ENCODE assay signal across 8 cellular contexts in the genomic region with DNA sequence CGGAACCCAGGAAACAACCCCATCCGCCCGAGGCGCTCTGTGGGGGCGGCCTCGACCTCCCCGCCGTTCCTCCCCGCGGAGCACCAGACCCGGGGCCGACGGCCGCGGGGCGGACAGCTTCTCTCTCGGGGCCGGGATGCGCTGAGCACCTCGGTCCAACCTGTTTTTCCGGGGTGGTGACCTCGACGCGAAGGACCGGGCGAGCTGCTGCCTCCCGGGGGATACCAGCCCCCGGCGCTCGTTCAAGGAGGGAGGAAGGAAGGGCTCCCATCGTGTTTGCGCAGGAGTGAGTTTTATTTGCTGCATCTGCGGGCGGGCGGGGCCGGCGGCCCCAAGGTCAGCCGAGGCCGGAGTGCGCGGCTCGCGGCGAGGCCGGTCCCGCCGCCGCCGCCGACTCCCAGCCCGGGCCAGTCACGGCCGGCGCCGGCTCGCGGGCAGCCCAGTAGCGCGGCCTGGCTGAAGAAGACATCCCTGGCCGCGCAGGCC. TPM values are rescaled to one million over a fixed set of nuclear protein-coding genes. Genes with fewer than 3 reads are reported as not detected.
DNase-seq lines count a peak whose midpoint lies in the region; ATAC-seq and TF ChIP-seq lines count a peak whose summit lies in the region.

No MANE protein-coding gene starts in this region.

- no peaks in the 10 kb centered on the region for H3K9me3 ChIP-seq in BE2C

- intact Hi-C loops in lower leg skin (cut with DNase I; ENCODE audit: low total_unique reads): no loop called here

- H3K4me1 ChIP-seq in BE2C: peaks cover 8% of the 10 kb centered on the region

- H3K27me3 ChIP-seq in BE2C: no peaks in the 10 kb centered on the region

- TF ChIP-seq CTCF in BE2C (IDR thresholded peaks at IDR 0.05; ENCODE audit: low read depth, low read length): no peak
- TF ChIP-seq CTCF in WI38 (IDR thresholded peaks at IDR 0.05; ENCODE audit: low read depth, low read length): no peak
- no peak for TF ChIP-seq CTCF in lower leg skin (IDR thresholded peaks at IDR 0.05)

- DNase-seq in BE2C (peak; percentile 48), lower leg skin (ENCODE audit: low spot score in 2 of 2) (peak; percentile 21 to 87), LoVo (ENCODE audit: low spot score) (no peak)
- peak; percentile 27 for DNase-seq in stimulated activated CD8-positive, alpha-beta memory T cell treated with anti-CD3 and anti-CD28 coated beads, Interleukin-7, amount 100 ng/mL, for 24 hours (ENCODE audit: low read depth)

- H3K36me3 ChIP-seq in BE2C: peaks cover 26% of the 10 kb centered on the region

- H3K27ac ChIP-seq in cingulate gyrus (ENCODE audit: low read depth, low read length): peak overlapping the region; percentile 91

- H3K4me3 ChIP-seq in BE2C (ENCODE audit: low read depth, low read length) (peak overlapping the region; percentile 87), WI38 (ENCODE audit: low read depth, low read length) (peak overlapping the region; percentile 84), lower leg skin (ENCODE audit: low read depth, poor library complexity, severe bottlenecking) (peak overlapping the region; percentile 93)

- TF ChIP-seq POLR2A in lower leg skin (IDR thresholded peaks at IDR 0.05): no peak

- peak; percentile 48 for ATAC-seq in GM19395 (IDR thresholded peaks at IDR 0.05; ENCODE audit: unreplicated experiment)
- peak; percentile 47 for ATAC-seq in HG03442 (IDR thresholded peaks at IDR 0.05; ENCODE audit: unreplicated experiment)

- WGBS in lower leg skin, 2 donors: 0% methylated on average over 3 to 4 of the region's 61 CpGs

RNA-seq across cellular contexts. Expression of a gene that starts 0.5 kb away (rescaled TPM):
- 84.8 TPM for polyA plus RNA-seq in BE2C (2012; ENCODE audit: insufficient read depth, insufficient read length, low read depth)
- 10 to 100 TPM; 49.9 to 57.6 (median 52.1) TPM for total RNA-seq in lower leg skin
